Comparison of ENCODE assay signal across 7 cellular contexts in the genomic region with DNA sequence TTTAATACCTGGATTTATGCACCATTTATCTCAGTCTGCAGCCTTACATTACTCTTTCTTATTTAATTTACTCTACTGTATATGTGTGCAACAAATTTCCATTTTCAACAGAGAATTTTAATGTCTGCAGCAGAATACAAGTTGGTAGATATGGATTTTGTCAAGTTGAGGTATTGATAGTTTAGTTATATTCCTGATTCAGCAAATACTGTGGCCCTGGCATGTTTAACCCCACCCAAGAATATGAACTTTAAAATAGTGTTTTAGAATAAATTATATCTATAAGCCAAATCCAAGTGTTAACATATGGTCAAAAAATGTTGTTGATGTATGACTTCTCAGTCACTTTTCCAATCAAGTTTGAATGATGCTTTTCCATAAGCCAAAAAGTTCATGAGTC.
"Had no signal": no experiment of that assay in that cellular context is flagged by ENCODE, and none has a peak within 500 bp of the region (broad histone marks: within the 10 kb centered on the region; RNA-seq: fewer than 3 reads in every experiment).

No MANE protein-coding gene starts in this region.

- FAIRE-seq: HTR-8/SVneo had no signal

- DNase-seq: Karpas-422, Kasumi-1, KBM-7, KG1 had no signal

- H3K9ac ChIP-seq: KMS-11 had no signal

- H3K27ac ChIP-seq: HL-60, KMS-11 had no signal

- H3K4me2 ChIP-seq: KMS-11 had no signal
